Comparison of ENCODE assay signal across 9 cellular contexts in the genomic region with DNA sequence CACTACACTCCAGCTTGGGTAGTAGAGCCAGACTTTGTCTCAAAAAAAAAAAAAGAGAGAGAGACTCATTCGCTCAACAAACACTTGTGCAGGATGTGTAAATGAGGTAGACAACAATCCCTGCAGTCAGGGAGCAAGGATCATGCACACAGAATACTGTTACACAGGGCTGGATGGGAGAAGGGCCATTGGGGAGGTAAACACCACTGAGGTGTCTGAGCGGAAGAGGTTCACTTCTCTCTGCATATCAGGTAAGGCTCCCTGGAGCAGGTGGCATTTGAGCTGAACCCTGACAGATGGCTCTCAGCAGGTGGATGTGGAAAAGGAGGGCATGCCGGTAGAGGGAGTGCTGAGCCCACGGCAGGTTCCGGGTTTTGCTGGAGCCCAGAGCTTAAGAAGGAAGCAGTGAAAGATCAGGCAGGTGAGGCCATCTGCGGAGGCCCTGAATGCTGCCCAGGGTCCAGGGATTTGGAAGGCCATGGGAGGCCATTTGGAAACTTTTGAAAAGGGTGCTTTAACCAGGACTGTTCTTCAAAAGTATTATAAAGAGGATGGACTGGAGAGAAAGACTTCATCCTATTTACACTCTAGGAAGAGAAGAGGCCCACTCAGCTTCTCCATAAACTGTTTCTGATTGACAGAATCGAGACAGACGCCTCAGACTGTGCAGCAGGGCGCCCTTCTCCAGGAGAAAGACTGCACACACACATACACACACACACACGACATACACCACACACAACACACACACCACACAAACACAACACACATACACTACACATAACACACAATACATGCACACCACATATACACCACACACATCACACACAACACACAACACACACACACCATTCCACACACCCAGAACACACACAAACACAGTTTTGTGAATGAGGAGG.
A peak's percentile ranks its signal among the peaks of the same experiment; 100 is the strongest.
DNase-seq lines count a peak whose midpoint lies in the region; ATAC-seq and TF ChIP-seq lines count a peak whose summit lies in the region.
"Had no signal": no experiment of that assay in that cellular context is flagged by ENCODE, and none has a peak within 500 bp of the region (broad histone marks: within the 10 kb centered on the region; RNA-seq: fewer than 3 reads in every experiment).

No MANE protein-coding gene starts in this region.

- no peak for ATAC-seq in HG03432 (IDR thresholded peaks at IDR 0.05; ENCODE audit: unreplicated experiment)
- no peak for ATAC-seq in HG03457 (IDR thresholded peaks at IDR 0.05; ENCODE audit: unreplicated experiment)

- in situ Hi-C loops in transverse colon (cut with MboI; ENCODE audit: low pct_ligation_motif_present in 1 of 4, low pct_unique_long_range_greater_than_20kb in 1 of 4, low sequenced_read_pairs in 3 of 4): no loop called here

- peak overlapping the region; percentile 76 to 84 (median 84) for H3K27ac ChIP-seq in transverse colon
- H3K27ac ChIP-seq: heart left ventricle had no signal

- DNase-seq in DMS153 (lab: John Stamatoyannopoulos, UW): peak; percentile 88
- no peak for DNase-seq in HFFc6
- peak; percentile 81 for DNase-seq in NCI-H510A (lab: John Stamatoyannopoulos, UW)
- peak; percentile 33 for DNase-seq in activated CD4-positive, alpha-beta memory T cell treated with anti-CD3 and anti-CD28 coated beads, Interleukin-2, amount 10 ng/mL, durations not matched to agents 7 days and 5 days
- DNase-seq in iPS DF 4.7 (ENCODE audit: extremely low read depth, low spot score): peak; percentile 49
- peak; percentile 80 for DNase-seq in transverse colon

- TF ChIP-seq EP300 in transverse colon (IDR thresholded peaks at IDR 0.05; ENCODE audit: low read depth): no peak

- TF ChIP-seq POLR2A in transverse colon (IDR thresholded peaks at IDR 0.05): no peak

- 36 to 74% methylated on average over 4 to 10 of the region's 10 CpGs for WGBS in transverse colon (ENCODE audit: low coverage in 1 of 2), 2 donors

- H3K9me3 ChIP-seq in transverse colon: no peaks in the 10 kb centered on the region
- H3K9me3 ChIP-seq: heart left ventricle had no signal

- H3K4me3 ChIP-seq in transverse colon: no peak overlapping the region
- H3K4me3 ChIP-seq: heart left ventricle had no signal

- POLR2A ChIA-PET in activated CD4-positive, alpha-beta memory T cell treated with anti-CD3 and anti-CD28 coated beads, Interleukin-2, amount 10 ng/mL, durations not matched to agents 7 days and 5 days (lab: Charles Lee): no interaction called here

- peaks cover 28% of the 10 kb centered on the region for H3K4me1 Mint-ChIP-seq in HFFc6 (ENCODE audit: low read depth)
- H3K4me1 Mint-ChIP-seq in activated CD4-positive, alpha-beta memory T cell treated with anti-CD3 and anti-CD28 coated beads, Interleukin-2, amount 10 ng/mL, durations not matched to agents 7 days and 5 days: peaks cover 3% of the 10 kb centered on the region

- H3K4me3 Mint-ChIP-seq in HFFc6: no peak overlapping the region
- no peak overlapping the region for H3K4me3 Mint-ChIP-seq in activated CD4-positive, alpha-beta memory T cell treated with anti-CD3 and anti-CD28 coated beads, Interleukin-2, amount 10 ng/mL, durations not matched to agents 7 days and 5 days

- no peaks in the 10 kb centered on the region for H3K27me3 ChIP-seq in transverse colon
- H3K27me3 ChIP-seq: heart left ventricle had no signal

- H3K27ac Mint-ChIP-seq in HFFc6: no peak overlapping the region; the same call in 1 of the 2 replicates
- no peak overlapping the region for H3K27ac Mint-ChIP-seq in activated CD4-positive, alpha-beta memory T cell treated with anti-CD3 and anti-CD28 coated beads, Interleukin-2, amount 10 ng/mL, durations not matched to agents 7 days and 5 days

- CTCF ChIA-PET in activated CD4-positive, alpha-beta memory T cell treated with anti-CD3 and anti-CD28 coated beads, Interleukin-2, amount 10 ng/mL, durations not matched to agents 7 days and 5 days (lab: Charles Lee): interaction anchor here (0.8 to 1.9 kb wide), 8 partner anchors 13 to 390 kb away, joined by 3 to 9 read pairs (median 4); no protein-coding TSS in a partner anchor

- peaks cover 4% of the 10 kb centered on the region for H3K9me3 Mint-ChIP-seq in HFFc6
- peaks cover 4% of the 10 kb centered on the region for H3K9me3 Mint-ChIP-seq in activated CD4-positive, alpha-beta memory T cell treated with anti-CD3 and anti-CD28 coated beads, Interleukin-2, amount 10 ng/mL, durations not matched to agents 7 days and 5 days

- peaks cover 24% of the 10 kb centered on the region for H3K27me3 Mint-ChIP-seq in HFFc6 (ENCODE audit: insufficient read depth)
- H3K27me3 Mint-ChIP-seq in activated CD4-positive, alpha-beta memory T cell treated with anti-CD3 and anti-CD28 coated beads, Interleukin-2, amount 10 ng/mL, durations not matched to agents 7 days and 5 days: peaks cover 2% of the 10 kb centered on the region

- H3K4me1 ChIP-seq in transverse colon: peaks cover 5 to 56% (median 28%) of the 10 kb centered on the region in 4 donors

- H3K36me3 Mint-ChIP-seq in HFFc6 (ENCODE audit: low read depth): no peaks in the 10 kb centered on the region; the same call in 1 of the 2 replicates
- no peaks in the 10 kb centered on the region for H3K36me3 Mint-ChIP-seq in activated CD4-positive, alpha-beta memory T cell treated with anti-CD3 and anti-CD28 coated beads, Interleukin-2, amount 10 ng/mL, durations not matched to agents 7 days and 5 days (ENCODE audit: low read depth)

- no peaks in the 10 kb centered on the region for H3K36me3 ChIP-seq in transverse colon
- H3K36me3 ChIP-seq: heart left ventricle had no signal

- intact Hi-C loops in transverse colon (cut with DNase I; ENCODE audit: low total_unique reads): no loop called here

- TF ChIP-seq CTCF in HFFc6 (IDR thresholded peaks at IDR 0.05) (peak; percentile 70), transverse colon (IDR thresholded peaks at IDR 0.05) (peak; percentile 24 to 75 (median 54))
